8 cellular contexts compared by ENCODE assay signal in genomic region chr2:42359304-42359749, GRCh38. TPM values are rescaled to one million over a fixed set of nuclear protein-coding genes. Genes with fewer than 3 reads are reported as not detected.
DNase-seq lines count a peak whose midpoint lies in the region; ATAC-seq and TF ChIP-seq lines count a peak whose summit lies in the region.

No MANE protein-coding gene starts in this region.

- peaks cover 3% of the 10 kb centered on the region; the same call in 1 of the 2 replicates for H3K36me3 ChIP-seq in BE2C
- 0 out of 2 replicates have a peak, but pooled peaks cover 2% of the 10 kb centered on the region for H3K36me3 ChIP-seq in HUES6 (ENCODE audit: control insufficient read depth, insufficient read depth, low read length)
- peaks cover 0 to 3% of the 10 kb centered on the region in 2 donors for H3K36me3 ChIP-seq in mucosa of rectum (ENCODE audit: control insufficient read depth in 2 of 2, insufficient read depth in 2 of 2, low read length in 2 of 2)

- ATAC-seq in HG03354 (IDR thresholded peaks at IDR 0.05; ENCODE audit: poor library complexity, severe bottlenecking, unreplicated experiment) (no peak), GM19452 (IDR thresholded peaks at IDR 0.05; ENCODE audit: unreplicated experiment) (no peak)

- DNase-seq in BE2C (no peak), astrocyte of the spinal cord (ENCODE audit: low read depth, low spot score) (no peak), COR-L47 (lab: John Stamatoyannopoulos, UW) (no peak), NCI-H345 (lab: John Stamatoyannopoulos, UW) (no peak)

- H3K9me3 ChIP-seq in BE2C = no peaks in the 10 kb centered on the region
- H3K9me3 ChIP-seq in HUES6 (ENCODE audit: control insufficient read depth, insufficient read depth, low read depth, low read length) = no peaks in the 10 kb centered on the region
- H3K9me3 ChIP-seq in mucosa of rectum (ENCODE audit: control insufficient read depth in 2 of 2, low read length in 2 of 2) = no peaks in the 10 kb centered on the region

- TF ChIP-seq CTCF in BE2C (IDR thresholded peaks at IDR 0.05; ENCODE audit: low read depth, low read length) = no peak
- TF ChIP-seq CTCF in astrocyte of the spinal cord (IDR thresholded peaks at IDR 0.05; ENCODE audit: low read depth, low read length) = no peak

- H3K9ac ChIP-seq in HUES6 (ENCODE audit: low read length) (no peak overlapping the region), mucosa of rectum (ENCODE audit: low read depth in 1 of 2, low read length in 2 of 2) (peak overlapping the region; percentile 96 to 99)

- H3K27me3 ChIP-seq in BE2C (no peaks in the 10 kb centered on the region), HUES6 (ENCODE audit: control insufficient read depth, insufficient read depth, low read length) (no peaks in the 10 kb centered on the region; the same call in 1 of the 2 replicates), mucosa of rectum (ENCODE audit: control insufficient read depth in 2 of 2, insufficient read depth in 2 of 2, low read length in 2 of 2) (no peaks in the 10 kb centered on the region)

- H3K27ac ChIP-seq in HUES6 (ENCODE audit: low read depth, low read length) (no peak overlapping the region), mucosa of rectum (ENCODE audit: low read depth in 2 of 2, low read length in 2 of 2) (no peak overlapping the region)

- in situ Hi-C loops in astrocyte of the spinal cord (cut with HindIII; ENCODE audit: low sequenced_read_pairs) = no loop called here

- H3K4me1 ChIP-seq in BE2C (no peaks in the 10 kb centered on the region), HUES6 (ENCODE audit: control insufficient read depth, insufficient read depth, low read length) (peaks cover 16% of the 10 kb centered on the region), mucosa of rectum (ENCODE audit: control insufficient read depth in 2 of 2, insufficient read depth in 2 of 2, low read length in 2 of 2) (peaks cover 24 to 25% of the 10 kb centered on the region in 2 donors)

- H3K4me3 ChIP-seq in BE2C (ENCODE audit: low read depth, low read length) (peak overlapping the region; percentile 98), HUES6 (ENCODE audit: low read depth, low read length) (peak overlapping the region; percentile 98), astrocyte of the spinal cord (ENCODE audit: low read depth, low read length) (peak overlapping the region; percentile 83), mucosa of rectum (ENCODE audit: low read length in 2 of 2) (peak overlapping the region in 1 of 2 donors; percentile 98)

RNA-seq across cellular contexts. Expression of gene COX7A2L, which starts 1.7 kb away (rescaled TPM):
- polyA plus RNA-seq in BE2C (2012; ENCODE audit: insufficient read depth, insufficient read length, low read depth) = 126 TPM
